11 cellular contexts compared by ENCODE assay signal in genomic region chr19:7497292-7497691, GRCh38. TPM values are rescaled to one million over a fixed set of nuclear protein-coding genes. Genes with fewer than 3 reads are reported as not detected.
DNase-seq lines count a peak whose midpoint lies in the region; ATAC-seq and TF ChIP-seq lines count a peak whose summit lies in the region.
"Had no signal": no experiment of that assay in that cellular context is flagged by ENCODE, and none has a peak within 500 bp of the region (broad histone marks: within the 10 kb centered on the region; RNA-seq: fewer than 3 reads in every experiment).

No MANE protein-coding gene starts in this region.

- no peaks in the 10 kb centered on the region for H3K9me3 Mint-ChIP-seq in type B pancreatic cell

- ATAC-seq in heart right ventricle = peak in 1 of 8 donors; percentile 32
- ATAC-seq in left cardiac atrium = no peak
- ATAC-seq in HG03196 (IDR thresholded peaks at IDR 0.05; ENCODE audit: unreplicated experiment) = no peak
- ATAC-seq: sciatic nerve had no signal

- H3K4me3 ChIP-seq in heart right ventricle (no peak overlapping the region), fibroblast of the aortic adventitia (ENCODE audit: low read depth, low read length) (no peak overlapping the region)
- H3K4me3 ChIP-seq: thoracic aorta had no signal

- peaks cover 0 to 28% (median 22%) of the 10 kb centered on the region in 7 donors for H3K27me3 ChIP-seq in heart right ventricle

- H3K36me3 ChIP-seq in heart right ventricle = no peaks in the 10 kb centered on the region
- H3K36me3 ChIP-seq: thoracic aorta had no signal

- H3K36me3 Mint-ChIP-seq in type B pancreatic cell = no peaks in the 10 kb centered on the region

- H3K27ac Mint-ChIP-seq in type B pancreatic cell = no peak overlapping the region

- DNase-seq in heart right ventricle (no peak), left cardiac atrium (no peak), RWPE1 (ENCODE audit: low spot score) (no peak), fibroblast of the aortic adventitia (ENCODE audit: low read depth) (no peak), type B pancreatic cell (ENCODE audit: extremely low spot score, unreplicated experiment) (no peak), T-helper 1 cell (no peak)
- DNase-seq in activated naive CD4-positive, alpha-beta T cell treated with anti-CD3 and anti-CD28 coated beads, Interleukin-2, amount 50 U/mL, for 16 hours = no peak
- DNase-seq: NCI-H2081 had no signal

- intact Hi-C loops in heart right ventricle (cut with DNase I) (no loop called here), left cardiac atrium (cut with DNase I) (no loop called here)

- H3K4me1 Mint-ChIP-seq in type B pancreatic cell (ENCODE audit: unreplicated experiment) = no peaks in the 10 kb centered on the region

- no peak overlapping the region for H3K4me3 Mint-ChIP-seq in type B pancreatic cell

- no peak overlapping the region for H3K27ac ChIP-seq in heart right ventricle
- H3K27ac ChIP-seq in RWPE1 = no peak overlapping the region
- H3K27ac ChIP-seq: thoracic aorta had no signal

- POLR2A ChIA-PET in RWPE1 (lab: Yijun Ruan, JAX; ENCODE audit: low non-redundant PET) = interaction anchor here (0.6 kb wide), 1 partner anchor 11 kb away, joined by 5 read pairs; no protein-coding TSS in a partner anchor

- H3K4me1 ChIP-seq in heart right ventricle = peaks cover 0 to 31% (median 17%) of the 10 kb centered on the region in 9 donors

- no peaks in the 10 kb centered on the region for H3K9me3 ChIP-seq in heart right ventricle
- H3K9me3 ChIP-seq: thoracic aorta had no signal

- 50 to 54% methylated on average over 7 of the region's 7 CpGs for WGBS in heart right ventricle, 2 donors

- peaks cover 30% of the 10 kb centered on the region for H3K27me3 Mint-ChIP-seq in type B pancreatic cell

- CTCF ChIA-PET in RWPE1 (lab: Yijun Ruan, JAX) = interaction anchor here (0.5 to 1.6 kb wide), 8 partner anchors 20 to 143 kb away, joined by 3 to 5 read pairs (median 4); no protein-coding TSS in a partner anchor

- peak in 6 of 9 donors; percentile 8 to 35 (median 24) for TF ChIP-seq CTCF in heart right ventricle (IDR thresholded peaks at IDR 0.05)
- peak; percentile 38 for TF ChIP-seq CTCF in RWPE1 (conservative IDR thresholded peaks at IDR 0.05; ENCODE audit: low read depth)
- peak; percentile 65 for TF ChIP-seq CTCF in fibroblast of the aortic adventitia (IDR thresholded peaks at IDR 0.05; ENCODE audit: insufficient read depth, low read length)
- TF ChIP-seq CTCF in type B pancreatic cell (conservative IDR thresholded peaks at IDR 0.05) = peak; percentile 63

RNA-seq across cellular contexts. Expression of gene PEX11G, which starts 8.5 kb away (rescaled TPM):
- total RNA-seq in heart right ventricle = 1 to 10 TPM in 9 of 10 donors, under 1 TPM in 1; 0.95 to 2.4 (median 1.9) TPM
- polyA plus RNA-seq in heart right ventricle = 1 to 10 TPM; 1.2 to 3.9 TPM
- total RNA-seq in left cardiac atrium = 1 to 10 TPM; 1.2 to 2.0 TPM
- 1.6 and 5.4 TPM in 2 replicates for total RNA-seq in fibroblast of the aortic adventitia (ENCODE audit: low replicate concordance)
- total RNA-seq in type B pancreatic cell (ENCODE audit: low replicate concordance) = 4.8 and 5.7 TPM in 2 replicates

RNA-seq across cellular contexts. Expression of gene ZNF358, which starts 18.6 kb away (rescaled TPM):
- total RNA-seq in heart right ventricle (100 to 1,000 TPM in 1 of 10 donors, 10 to 100 TPM in 9; 67.7 to 104 (median 76.5) TPM), left cardiac atrium (10 to 100 TPM; 75.3 to 82.4 TPM), fibroblast of the aortic adventitia (ENCODE audit: low replicate concordance) (33.9 and 113 TPM in 2 replicates), type B pancreatic cell (ENCODE audit: low replicate concordance) (49.8 and 67.1 TPM in 2 replicates)
- polyA plus RNA-seq in heart right ventricle = 100 to 1,000 TPM in 1 of 2 donors, 10 to 100 TPM in 1; 61.4 to 167 TPM

RNA-seq across cellular contexts. Expression of gene MCOLN1, which starts 25.1 kb away (rescaled TPM):
- total RNA-seq in heart right ventricle (10 to 100 TPM; 10.4 to 29.1 (median 13.4) TPM), left cardiac atrium (10 to 100 TPM; 21.2 to 25.0 TPM), fibroblast of the aortic adventitia (ENCODE audit: low replicate concordance) (12.0 and 17.3 TPM in 2 replicates), type B pancreatic cell (ENCODE audit: low replicate concordance) (24.0 and 24.3 TPM in 2 replicates)
- 10 to 100 TPM; 20.8 to 34.9 TPM for polyA plus RNA-seq in heart right ventricle

RNA-seq across cellular contexts. Expression of gene PNPLA6, which starts 38.2 kb away (rescaled TPM):
- total RNA-seq in heart right ventricle = 10 to 100 TPM; 33.9 to 73.8 (median 41.6) TPM
- polyA plus RNA-seq in heart right ventricle = 10 to 100 TPM; 34.1 to 57.0 TPM
- total RNA-seq in left cardiac atrium = 10 to 100 TPM; 59.2 to 61.7 TPM
- total RNA-seq in fibroblast of the aortic adventitia (ENCODE audit: low replicate concordance) = 67.8 and 123 TPM in 2 replicates
- total RNA-seq in type B pancreatic cell (ENCODE audit: low replicate concordance) = 84.3 and 86.1 TPM in 2 replicates
